In genomic region chr3:49104427-49105291, GRCh38 we compare ENCODE assay signal across 1 cellular context.
A peak's percentile ranks its signal among the peaks of the same experiment; 100 is the strongest.
TF ChIP-seq lines count a peak whose summit lies in the region.

Gene QARS1 (minus strand): TSS chr3:49104757. CDS start chr3:49104733, 24 bp downstream.

TF ChIP-seq in H1, 55 proteins besides CTCF, POLR2A, EP300 and RAD21:
- TF ChIP-seq PHF8 (conservative IDR thresholded peaks at IDR 0.05; ENCODE audit: low read depth, low read length) (peak; percentile 93), GTF2F1 (IDR thresholded peaks at IDR 0.05; ENCODE audit: borderline replicate concordance, low read depth, low read length) (no peak), CBX5 (IDR thresholded peaks at IDR 0.05; ENCODE audit: low read depth, low read length) (no peak), BRCA1 (IDR thresholded peaks at IDR 0.05; ENCODE audit: low read depth, low read length) (no peak), ZNF274 (IDR thresholded peaks at IDR 0.05; ENCODE audit: borderline replicate concordance, extremely low read depth, low read length) (no peak), SP4 (IDR thresholded peaks at IDR 0.05; ENCODE audit: low read length) (peak; percentile 52; the same call in 1 of the 2 replicates), EZH2 (IDR thresholded peaks at IDR 0.05; ENCODE audit: low read depth, low read length, severe bottlenecking) (no peak), BACH1 (IDR thresholded peaks at IDR 0.05; ENCODE audit: low read length) (0 out of 2 replicates have a peak, but pooled peaks have one; percentile 6), FOSL1 (IDR thresholded peaks at IDR 0.05; ENCODE audit: insufficient read depth, low read depth, low read length) (no peak), GABPA (IDR thresholded peaks at IDR 0.05; ENCODE audit: borderline replicate concordance, insufficient read depth, low read length) (no peak; the same call in 1 of the 2 replicates), ASH2L (IDR thresholded peaks at IDR 0.05; ENCODE audit: low read length) (peak; percentile 36), KDM1A (IDR thresholded peaks at IDR 0.05; ENCODE audit: borderline replicate concordance, low read length) (no peak), CBX8 (IDR thresholded peaks at IDR 0.05; ENCODE audit: borderline replicate concordance, low read depth, low read length) (no peak), TBP (IDR thresholded peaks at IDR 0.05; ENCODE audit: low read depth, low read length) (peak; percentile 93), SP2 (IDR thresholded peaks at IDR 0.05; ENCODE audit: low read length) (no peak; the same call in 1 of the 2 replicates), JUND (IDR thresholded peaks at IDR 0.05; ENCODE audit: low read length) (no peak), SAP30 (IDR thresholded peaks at IDR 0.05; ENCODE audit: insufficient read depth, insufficient replicate concordance, low read length) (peak; percentile 95), MAX (IDR thresholded peaks at IDR 0.05) (peak; percentile 72), HDAC6 (IDR thresholded peaks at IDR 0.05; ENCODE audit: low read depth, low read length) (no peak), POLR2AphosphoS5 (IDR thresholded peaks at IDR 0.05; ENCODE audit: low read depth, low read length) (peak; percentile 52), CEBPB (IDR thresholded peaks at IDR 0.05; ENCODE audit: low read depth, low read length) (no peak), TAF7 (optimal IDR thresholded peaks at IDR 0.05; ENCODE audit: borderline replicate concordance, low read depth, low read length) (no peak), RBBP5 (IDR thresholded peaks at IDR 0.05; ENCODE audit: borderline replicate concordance, low read depth, low read length) (no peak), TCF12 (IDR thresholded peaks at IDR 0.05; ENCODE audit: low read depth, low read length) (no peak), CHD2 (IDR thresholded peaks at IDR 0.05; ENCODE audit: low read length) (peak; percentile 50; the same call in 1 of the 2 replicates), CREB1 (IDR thresholded peaks at IDR 0.05) (peak; percentile 21), USF2 (IDR thresholded peaks at IDR 0.05; ENCODE audit: low read length) (no peak), BCL11A (IDR thresholded peaks at IDR 0.05; ENCODE audit: low read depth in 2 of 2, low read length in 2 of 2) (no peak), RXRA (IDR thresholded peaks at IDR 0.05; ENCODE audit: insufficient read depth, low read depth, low read length) (no peak), TEAD4 (IDR thresholded peaks at IDR 0.05; ENCODE audit: low read depth, low read length) (0 out of 2 replicates have a peak, but pooled peaks have one; percentile 16), CTBP2 (IDR thresholded peaks at IDR 0.05; ENCODE audit: borderline replicate concordance, insufficient read depth, insufficient read length, low read length) (no peak), ATF3 (IDR thresholded peaks at IDR 0.05; ENCODE audit: insufficient read depth, low read depth, low read length) (no peak), SP1 (IDR thresholded peaks at IDR 0.05; ENCODE audit: low read depth, low read length) (peak; percentile 74; the same call in 1 of the 2 replicates), KDM4A (IDR thresholded peaks at IDR 0.05; ENCODE audit: low read depth, low read length, severe bottlenecking) (peak; percentile 30), SIN3A (conservative IDR thresholded peaks at IDR 0.05 in 1 of 2, IDR thresholded peaks at IDR 0.05 in 1 of 2; ENCODE audit: low read depth in 1 of 2, low read length in 2 of 2) (peak; percentile 76 to 94; a peak in 3 of 4 replicates), POU5F1 (IDR thresholded peaks at IDR 0.05; ENCODE audit: low read depth, low read length) (no peak), SRF (IDR thresholded peaks at IDR 0.05; ENCODE audit: low read depth, low read length) (no peak), HDAC2 (IDR thresholded peaks at IDR 0.05; ENCODE audit: borderline replicate concordance in 1 of 2, low read depth in 2 of 2, low read length in 2 of 2) (no peak; a peak in 1 of 4 replicates), CHD1 (IDR thresholded peaks at IDR 0.05; ENCODE audit: low read depth, low read length) (no peak), SIRT6 (IDR thresholded peaks at IDR 0.05; ENCODE audit: low read length) (no peak), CHD7 (IDR thresholded peaks at IDR 0.05; ENCODE audit: insufficient replicate concordance, low read length) (no peak), NANOG (IDR thresholded peaks at IDR 0.05; ENCODE audit: insufficient read depth, low read depth, low read length, poor library complexity, severe bottlenecking) (no peak), MAFK (IDR thresholded peaks at IDR 0.05; ENCODE audit: low read depth, low read length) (no peak), SIX5 (IDR thresholded peaks at IDR 0.05; ENCODE audit: low read depth, low read length) (no peak), RFX5 (IDR thresholded peaks at IDR 0.05; ENCODE audit: borderline replicate concordance, low read depth, low read length) (no peak), JUN (IDR thresholded peaks at IDR 0.05; ENCODE audit: low read depth, low read length) (no peak), RNF2 (IDR thresholded peaks at IDR 0.05; ENCODE audit: borderline replicate concordance, low read depth, low read length, missing control alignments, poor library complexity, severe bottlenecking) (no peak), E2F6 (IDR thresholded peaks at IDR 0.05) (peak; percentile 55; the same call in 1 of the 2 replicates), SUZ12 (IDR thresholded peaks at IDR 0.05; ENCODE audit: low read length) (no peak), EGR1 (IDR thresholded peaks at IDR 0.05; ENCODE audit: borderline replicate concordance, low read depth, low read length) (no peak), ATF2 (IDR thresholded peaks at IDR 0.05; ENCODE audit: low read length) (no peak), TAF1 (IDR thresholded peaks at IDR 0.05; ENCODE audit: low read depth, low read length) (peak; percentile 94), YY1 (IDR thresholded peaks at IDR 0.05; ENCODE audit: low read depth, low read length) (peak; percentile 92), NRF1 (IDR thresholded peaks at IDR 0.05; ENCODE audit: low read depth, low read length) (no peak), KDM5A (IDR thresholded peaks at IDR 0.05; ENCODE audit: low read length) (peak; percentile 77; the same call in 1 of the 2 replicates)
